ENCODE assay signal across 8 cellular contexts in the genomic region with DNA sequence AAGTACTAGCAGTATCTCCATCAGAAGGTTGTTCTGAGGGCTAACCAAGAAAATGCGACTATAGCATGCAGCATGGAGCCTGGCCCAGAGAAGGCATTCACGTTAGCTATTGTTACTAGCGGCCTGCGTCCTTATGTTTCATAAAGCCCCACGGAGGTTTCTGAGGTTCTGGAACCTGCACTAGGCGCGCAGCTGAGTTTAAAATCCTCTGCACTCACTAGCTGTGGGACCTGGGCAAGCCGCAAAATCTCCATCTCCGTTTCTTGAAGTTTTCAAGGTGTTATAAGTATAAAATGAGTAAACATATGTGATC. TPM values are rescaled to one million over a fixed set of nuclear protein-coding genes. Genes with fewer than 3 reads are reported as not detected.
A peak's percentile ranks its signal among the peaks of the same experiment; 100 is the strongest.
DNase-seq lines count a peak whose midpoint lies in the region; ATAC-seq and TF ChIP-seq lines count a peak whose summit lies in the region.

No MANE protein-coding gene starts in this region.

- H3K4me1 Mint-ChIP-seq in IgD-negative memory B cell = peaks cover 18 to 36% (median 30%) of the 10 kb centered on the region in 3 donors
- H3K4me1 Mint-ChIP-seq in memory B cell = peaks cover 29% of the 10 kb centered on the region

- H3K9me2 ChIP-seq in DOHH2 (replicated peaks; ENCODE audit: control insufficient read depth, low read length) = no peaks in the 10 kb centered on the region

- H3K36me3 ChIP-seq in DOHH2 (ENCODE audit: control insufficient read depth, low read length) (0 out of 2 replicates have a peak, but pooled peaks cover 2% of the 10 kb centered on the region), uterus (no peaks in the 10 kb centered on the region)

- H3K9me3 Mint-ChIP-seq in IgD-negative memory B cell (peaks cover 0 to 3% (median 0%) of the 10 kb centered on the region in 3 donors), memory B cell (no peaks in the 10 kb centered on the region)

- peaks cover 9% of the 10 kb centered on the region for H3K27me3 ChIP-seq in DOHH2 (ENCODE audit: control insufficient read depth, low read length)
- no peaks in the 10 kb centered on the region for H3K27me3 ChIP-seq in uterus

- no peaks in the 10 kb centered on the region for H4K20me1 ChIP-seq in DOHH2 (ENCODE audit: control insufficient read depth, insufficient read depth, low read depth, low read length)

- peak overlapping the region; percentile 97 for H3K4me2 ChIP-seq in DOHH2 (ENCODE audit: low read length)

- H3K4me3 ChIP-seq in DOHH2 (ENCODE audit: low read length) = peak overlapping the region; percentile 85
- peak overlapping the region; percentile 64 to 66 for H3K4me3 ChIP-seq in uterus

- ATAC-seq in memory B cell (ENCODE audit: low read depth) (no peak), HG02884 (IDR thresholded peaks at IDR 0.05; ENCODE audit: unreplicated experiment) (no peak), HG02981 (IDR thresholded peaks at IDR 0.05; ENCODE audit: unreplicated experiment) (no peak)

- TF ChIP-seq CTCF in DOHH2 (IDR thresholded peaks at IDR 0.05; ENCODE audit: low read depth, low read length, poor library complexity, severe bottlenecking) (no peak), uterus (IDR thresholded peaks at IDR 0.05) (no peak)

- peak overlapping the region; percentile 85 to 98 (median 91) for H3K27ac Mint-ChIP-seq in IgD-negative memory B cell
- H3K27ac Mint-ChIP-seq in memory B cell = peak overlapping the region; percentile 100

- DNase-seq in caudate nucleus (lab: John Stamatoyannopoulos, UW) (peak in 13 of 61 donors; percentile 6 to 64 (median 41)), memory B cell (ENCODE audit: low spot score in 2 of 2) (no peak), uterus (no peak), HK-2 (ENCODE audit: unreplicated experiment) (no peak)

- H3K4me3 Mint-ChIP-seq in IgD-negative memory B cell = peak overlapping the region; percentile 83 to 97 (median 94)
- H3K4me3 Mint-ChIP-seq in memory B cell = peak overlapping the region; percentile 92

- intact Hi-C loops in uterus (cut with DNase I; ENCODE audit: low total_unique reads) = loop anchor here (10.0 kb wide), 1 partner anchor 63 kb away; a partner anchor contains a TSS

- TF ChIP-seq POLR2A in uterus (IDR thresholded peaks at IDR 0.05) = no peak

- H3K79me2 ChIP-seq in DOHH2 (ENCODE audit: control insufficient read depth, low read length) = peaks cover 37% of the 10 kb centered on the region

- H3K9me3 ChIP-seq in DOHH2 (ENCODE audit: control insufficient read depth, insufficient read depth, low read length) (no peaks in the 10 kb centered on the region), uterus (no peaks in the 10 kb centered on the region)

- H3K36me3 Mint-ChIP-seq in IgD-negative memory B cell (peaks cover 2% of the 10 kb centered on the region), memory B cell (peaks cover 12% of the 10 kb centered on the region)

- H3K27ac ChIP-seq in DOHH2 (ENCODE audit: low read depth, low read length) = no peak overlapping the region
- H3K27ac ChIP-seq in caudate nucleus (ENCODE audit: low read depth, low read length) = peak overlapping the region; percentile 80
- H3K27ac ChIP-seq in uterus = peak overlapping the region; percentile 69 to 71

- H3K27me3 Mint-ChIP-seq in IgD-negative memory B cell = peaks cover 5% of the 10 kb centered on the region
- H3K27me3 Mint-ChIP-seq in memory B cell = no peaks in the 10 kb centered on the region

- H3F3A ChIP-seq in DOHH2 (ENCODE audit: control insufficient read depth, insufficient read depth) = no peaks in the 10 kb centered on the region

- H3K4me1 ChIP-seq in DOHH2 (ENCODE audit: control insufficient read depth, low read length) (peaks cover 25% of the 10 kb centered on the region), uterus (no peaks in the 10 kb centered on the region)

RNA-seq across cellular contexts. Expression of a gene that starts 0.7 kb away (rescaled TPM):
- polyA plus RNA-seq in IgD-negative memory B cell = 32.4 TPM
- total RNA-seq in uterus = 10 to 100 TPM in 2 of 4 donors, 1 to 10 TPM in 2; 6.4 to 41.5 (median 17.8) TPM
